In the genomic region with DNA sequence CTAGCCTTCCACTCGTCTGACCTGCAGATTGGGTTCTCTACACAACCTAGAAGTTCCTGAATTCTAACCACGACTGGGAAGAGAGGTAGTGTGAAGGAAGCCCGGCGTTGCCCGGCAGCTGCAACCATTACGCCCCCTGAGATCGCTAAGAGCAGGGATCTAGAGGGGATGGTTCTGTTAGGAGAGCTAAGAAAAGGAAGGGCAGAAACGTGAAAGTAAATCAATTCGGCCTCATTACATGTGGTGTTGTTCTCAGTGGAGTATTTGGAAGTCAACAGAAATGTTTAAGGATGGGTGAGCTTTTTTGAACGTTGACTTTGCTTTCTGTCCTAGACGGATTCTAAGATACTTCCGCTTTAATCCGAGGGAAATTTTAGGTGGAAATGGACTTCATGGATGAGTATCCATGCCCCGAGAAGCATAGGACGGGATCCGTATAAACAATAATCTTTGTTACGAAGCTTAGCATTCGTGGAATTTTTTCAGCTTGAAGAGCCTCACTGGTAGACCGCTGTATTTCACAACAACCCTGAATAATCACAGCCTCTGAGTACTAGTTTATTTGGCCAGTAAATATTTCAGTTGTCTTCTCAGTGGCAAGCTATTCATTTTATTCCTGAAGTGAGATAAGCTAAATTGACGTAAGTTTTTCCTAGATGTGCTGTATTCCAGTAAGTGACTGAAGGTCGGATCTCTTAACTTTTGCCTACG, we compare ENCODE assay signal across 7 cellular contexts. TPM values are rescaled to one million over a fixed set of nuclear protein-coding genes. Genes with fewer than 3 reads are reported as not detected.
DNase-seq lines count a peak whose midpoint lies in the region; ATAC-seq, FAIRE-seq and TF ChIP-seq lines count a peak whose summit lies in the region.

No MANE protein-coding gene starts in this region.

- FAIRE-seq in GM12892 (lab: Jason Lieb, UNC) (peak; percentile 50), astrocyte (lab: Jason Lieb, UNC) (no peak)

- no peak for TF ChIP-seq CTCF in astrocyte (IDR thresholded peaks at IDR 0.05; ENCODE audit: insufficient read depth, low read depth, low read length)

- H3K9me3 Mint-ChIP-seq in IgD-negative memory B cell (no peaks in the 10 kb centered on the region), astrocyte (ENCODE audit: unreplicated experiment) (no peaks in the 10 kb centered on the region)
- H3K9me3 Mint-ChIP-seq in stimulated activated naive B cell treated with anti-CD40 and anti-IgM and Interleukin-4, amounts not matched to agents 10 μg/mL and 1 μg/mL and 100 μg/mL, for 72 hours: no peaks in the 10 kb centered on the region

- peaks cover 34 to 51% (median 49%) of the 10 kb centered on the region in 3 donors for H3K4me1 Mint-ChIP-seq in IgD-negative memory B cell
- peaks cover 4% of the 10 kb centered on the region for H3K4me1 Mint-ChIP-seq in astrocyte (ENCODE audit: low read depth, unreplicated experiment)
- H3K4me1 Mint-ChIP-seq in stimulated activated naive B cell treated with anti-CD40 and anti-IgM and Interleukin-4, amounts not matched to agents 10 μg/mL and 1 μg/mL and 100 μg/mL, for 72 hours: peaks cover 24 to 57% of the 10 kb centered on the region in 2 donors

- H3K9me3 ChIP-seq in astrocyte (ENCODE audit: insufficient read depth, low read depth, low read length): no peaks in the 10 kb centered on the region
- no peaks in the 10 kb centered on the region for H3K9me3 ChIP-seq in iPS-18c (ENCODE audit: control insufficient read depth, insufficient read depth, low read length)

- peaks cover 42% of the 10 kb centered on the region for H4K20me1 ChIP-seq in astrocyte (ENCODE audit: insufficient read depth, low read length)

- TF ChIP-seq POLR2A in GM12892 (IDR thresholded peaks at IDR 0.05; ENCODE audit: low read depth, low read length): no peak

- H3K27me3 ChIP-seq in astrocyte (ENCODE audit: insufficient read depth, low read length): no peaks in the 10 kb centered on the region

- peak overlapping the region; percentile 86 for H3K27ac ChIP-seq in astrocyte (ENCODE audit: low read depth, low read length)

- H2AFZ ChIP-seq in astrocyte (ENCODE audit: low read depth, low read length): peak overlapping the region; percentile 89

- peak overlapping the region; percentile 92 for H3K4me2 ChIP-seq in astrocyte (ENCODE audit: low read length)

- DNase-seq in GM12892 (ENCODE audit: insufficient read length) (no peak), astrocyte (ENCODE audit: low read depth) (peak; percentile 88)
- DNase-seq in stimulated activated naive B cell treated with anti-CD40 and anti-IgM and Interleukin-4, amounts not matched to agents 10 μg/mL and 1 μg/mL and 100 μg/mL, for 72 hours: no peak
- DNase-seq in activated CD4-positive, alpha-beta T cell treated with anti-CD3 and anti-CD28 coated beads for 48 hours: no peak

- H3K27ac Mint-ChIP-seq in IgD-negative memory B cell (peak overlapping the region; percentile 96 to 100 (median 99)), astrocyte (ENCODE audit: unreplicated experiment) (peak overlapping the region; percentile 98)
- H3K27ac Mint-ChIP-seq in stimulated activated naive B cell treated with anti-CD40 and anti-IgM and Interleukin-4, amounts not matched to agents 10 μg/mL and 1 μg/mL and 100 μg/mL, for 72 hours: peak overlapping the region; percentile 100

- peaks cover 57% of the 10 kb centered on the region for H3K79me2 ChIP-seq in astrocyte (ENCODE audit: insufficient read depth, low read length)

- H3K36me3 ChIP-seq in astrocyte (ENCODE audit: insufficient read depth, low read length): peaks cover 10% of the 10 kb centered on the region

- peak overlapping the region; percentile 91 for H3K9ac ChIP-seq in astrocyte (ENCODE audit: low read length)

- peak in 1 of 2 donors; percentile 38 for ATAC-seq in stimulated activated naive B cell treated with anti-CD40 and anti-IgM and Interleukin-4, amounts not matched to agents 10 μg/mL and 1 μg/mL and 100 μg/mL, for 72 hours (replicated peaks)
- no peak for ATAC-seq in GM18867 (IDR thresholded peaks at IDR 0.05; ENCODE audit: unreplicated experiment)

- H3K27me3 Mint-ChIP-seq in IgD-negative memory B cell: no peaks in the 10 kb centered on the region
- no peaks in the 10 kb centered on the region for H3K27me3 Mint-ChIP-seq in astrocyte (ENCODE audit: low read depth, unreplicated experiment)
- H3K27me3 Mint-ChIP-seq in stimulated activated naive B cell treated with anti-CD40 and anti-IgM and Interleukin-4, amounts not matched to agents 10 μg/mL and 1 μg/mL and 100 μg/mL, for 72 hours: no peaks in the 10 kb centered on the region

- H3K4me1 ChIP-seq in astrocyte (ENCODE audit: insufficient read depth, low read length): peaks cover 7% of the 10 kb centered on the region

- H3K4me3 Mint-ChIP-seq in IgD-negative memory B cell (peak overlapping the region; percentile 97 to 98 (median 98)), astrocyte (ENCODE audit: unreplicated experiment) (peak overlapping the region; percentile 88)
- peak overlapping the region; percentile 95 to 97 for H3K4me3 Mint-ChIP-seq in stimulated activated naive B cell treated with anti-CD40 and anti-IgM and Interleukin-4, amounts not matched to agents 10 μg/mL and 1 μg/mL and 100 μg/mL, for 72 hours

- H3K4me3 ChIP-seq in astrocyte (ENCODE audit: insufficient read depth, low read depth, low read length): peak overlapping the region; percentile 95
- H3K4me3 ChIP-seq in iPS-18c (ENCODE audit: insufficient read depth, low read depth, low read length): peak overlapping the region; percentile 96

- H3K36me3 Mint-ChIP-seq in IgD-negative memory B cell (no peaks in the 10 kb centered on the region), astrocyte (ENCODE audit: low read depth, unreplicated experiment) (no peaks in the 10 kb centered on the region)
- H3K36me3 Mint-ChIP-seq in stimulated activated naive B cell treated with anti-CD40 and anti-IgM and Interleukin-4, amounts not matched to agents 10 μg/mL and 1 μg/mL and 100 μg/mL, for 72 hours: peaks cover 9 to 41% of the 10 kb centered on the region in 2 donors

RNA-seq across cellular contexts. Expression of a gene that starts 0.6 kb away (rescaled TPM):
- polyA plus RNA-seq in GM12892 (2012; ENCODE audit: missing spikeins): 748 TPM
- 547 TPM for polyA plus RNA-seq in IgD-negative memory B cell
- 182 and 194 TPM in 2 replicates for total RNA-seq in astrocyte

RNA-seq across cellular contexts. Expression of a gene that starts 34.3 kb away (rescaled TPM):
- polyA plus RNA-seq in GM12892 (2012; ENCODE audit: missing spikeins): 30.5 TPM
- 23.6 TPM for polyA plus RNA-seq in IgD-negative memory B cell
- 58.7 and 60.0 TPM in 2 replicates for total RNA-seq in astrocyte

RNA-seq across cellular contexts. Expression of a gene that starts 42.6 kb away (rescaled TPM):
- polyA plus RNA-seq in GM12892 (2012; ENCODE audit: missing spikeins): 17.7 TPM
- 18.3 TPM for polyA plus RNA-seq in IgD-negative memory B cell
- total RNA-seq in astrocyte: 38.8 and 40.6 TPM in 2 replicates

RNA-seq across cellular contexts. Expression of a gene that starts 57.9 kb away (rescaled TPM):
- polyA plus RNA-seq in GM12892 (2012; ENCODE audit: missing spikeins): not detected
- 12.9 TPM for polyA plus RNA-seq in IgD-negative memory B cell
- not detected in 2 replicates for total RNA-seq in astrocyte

RNA-seq across cellular contexts. Expression of a gene that starts 59.5 kb away (rescaled TPM):
- 0.93 TPM for polyA plus RNA-seq in GM12892 (2012; ENCODE audit: missing spikeins)
- polyA plus RNA-seq in IgD-negative memory B cell: 31.6 TPM
- total RNA-seq in astrocyte: 0.61 TPM in 1 of 2 replicates, not detected in the other
